ENCODE assay signal across 22 cellular contexts in the genomic region with DNA sequence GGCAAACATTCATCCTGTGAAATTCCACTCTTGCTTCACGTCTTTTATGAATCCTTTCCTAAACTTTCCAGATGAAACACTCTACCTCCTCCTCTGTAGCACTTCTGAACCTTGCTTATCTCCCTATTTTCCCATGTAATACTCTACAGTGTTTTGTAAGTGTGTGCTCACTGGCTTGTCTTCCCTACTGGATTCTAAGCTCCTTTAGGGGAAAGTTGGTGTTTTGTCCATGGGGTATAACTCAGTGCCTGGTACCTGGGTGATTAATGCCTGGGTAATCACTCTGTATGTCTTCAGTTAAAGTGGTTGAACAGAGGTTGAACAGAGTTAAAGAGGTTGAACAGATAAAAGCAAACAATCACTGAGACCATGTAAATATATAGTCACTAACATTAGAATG. TPM values are rescaled to one million over a fixed set of nuclear protein-coding genes. Genes with fewer than 3 reads are reported as not detected.
DNase-seq lines count a peak whose midpoint lies in the region; ATAC-seq, FAIRE-seq and TF ChIP-seq lines count a peak whose summit lies in the region.
"Had no signal": no experiment of that assay in that cellular context is flagged by ENCODE, and none has a peak within 500 bp of the region (broad histone marks: within the 10 kb centered on the region; RNA-seq: fewer than 3 reads in every experiment).

No MANE protein-coding gene starts in this region.

- peaks cover 5% of the 10 kb centered on the region for H3K79me2 ChIP-seq in hepatocyte

- H3K36me3 ChIP-seq in cardiac muscle cell (no peaks in the 10 kb centered on the region), hepatocyte (replicated peaks; ENCODE audit: insufficient read depth, low read depth) (no peaks in the 10 kb centered on the region), tibial artery (no peaks in the 10 kb centered on the region)

- peaks cover 4% of the 10 kb centered on the region for H4K20me1 ChIP-seq in hepatocyte (ENCODE audit: insufficient read depth, poor library complexity, severe bottlenecking)

- H3K36me3 Mint-ChIP-seq in T-helper 17 cell (ENCODE audit: low read depth) = peaks cover 3% of the 10 kb centered on the region

- H3K27ac ChIP-seq in cardiac muscle cell = peak overlapping the region; percentile 24
- H3K27ac ChIP-seq in hepatocyte = peak overlapping the region; percentile 3
- peak overlapping the region; percentile 77 to 78 for H3K27ac ChIP-seq in tibial artery

- H3K27me3 Mint-ChIP-seq in T-helper 17 cell = no peaks in the 10 kb centered on the region

- WGBS in hepatocyte (ENCODE audit: low lambda C conversion rate, missing lambda C conversion rate) = 57% methylated on average over 1 of the region's 1 CpG

- TF ChIP-seq CTCF in cardiac muscle cell (IDR thresholded peaks at IDR 0.05; ENCODE audit: low read depth, low read length) (no peak), hepatocyte (IDR thresholded peaks at IDR 0.05; ENCODE audit: poor library complexity) (no peak), tibial artery (IDR thresholded peaks at IDR 0.05) (no peak)

- H3K27me3 ChIP-seq in cardiac muscle cell (no peaks in the 10 kb centered on the region), hepatocyte (no peaks in the 10 kb centered on the region), tibial artery (no peaks in the 10 kb centered on the region)

- DNase-seq in cardiac muscle cell (ENCODE audit: low read depth in 1 of 2, low spot score in 1 of 2) (no peak), cardiac septum (ENCODE audit: low spot score) (no peak), T-helper 17 cell (no peak), hepatocyte (ENCODE audit: low spot score) (no peak), tibial artery (no peak), anterior cingulate cortex (lab: John Stamatoyannopoulos, UW) (no peak), HTR-8/SVneo (ENCODE audit: insufficient read length, low spot score) (no peak)
- DNase-seq: AML-193, DMS53, GDM1, GOT3, HCEC 1CT, IMR-90, NCI-H1694, NCI-H2081, NCI-H2171, NCI-H524 treated with DMSO at 0.1 percent for 48 hours, OCI-M1 had no signal

- peak overlapping the region; percentile 69 for H3K27ac Mint-ChIP-seq in T-helper 17 cell

- H3K9me2 ChIP-seq in hepatocyte (replicated peaks; ENCODE audit: insufficient read depth) = no peaks in the 10 kb centered on the region

- H3K4me1 Mint-ChIP-seq in T-helper 17 cell = peaks cover 22% of the 10 kb centered on the region

- no peak overlapping the region for H3K4me2 ChIP-seq in hepatocyte

- no peak for ATAC-seq in T-helper 17 cell
- ATAC-seq: Right ventricle myocardium inferior had no signal

- intact Hi-C loops in cardiac septum (cut with DNase I) = loop anchor here (5.0 to 10.0 kb wide), 2 partner anchors 80 to 217 kb away; a partner anchor contains a TSS
- intact Hi-C loops in tibial artery (cut with DNase I; ENCODE audit: low total_unique reads) = no loop called here

- no peaks in the 10 kb centered on the region for H3K9me3 ChIP-seq in cardiac muscle cell (ENCODE audit: low read depth)
- no peaks in the 10 kb centered on the region for H3K9me3 ChIP-seq in T-helper 17 cell (ENCODE audit: control insufficient read depth, low read length, poor library complexity, severe bottlenecking)
- no peaks in the 10 kb centered on the region for H3K9me3 ChIP-seq in hepatocyte (ENCODE audit: low read depth)
- no peaks in the 10 kb centered on the region for H3K9me3 ChIP-seq in tibial artery

- no peak overlapping the region for H2AFZ ChIP-seq in hepatocyte

- no peak overlapping the region for H3K4me3 Mint-ChIP-seq in T-helper 17 cell
- H3K4me3 Mint-ChIP-seq: CD14-positive monocyte had no signal

- FAIRE-seq in HTR-8/SVneo (lab: Jason Lieb, UNC) = no peak
- FAIRE-seq: D721Med, GM18507 had no signal

- no peak overlapping the region for H3K4me3 ChIP-seq in cardiac muscle cell
- H3K4me3 ChIP-seq in hepatocyte = no peak overlapping the region
- H3K4me3 ChIP-seq in tibial artery = no peak overlapping the region

- H3K4me1 ChIP-seq in cardiac muscle cell (ENCODE audit: low read depth) (peaks cover 12% of the 10 kb centered on the region), hepatocyte (ENCODE audit: insufficient read depth) (peaks cover 11% of the 10 kb centered on the region), tibial artery (peaks cover 0 to 49% (median 34%) of the 10 kb centered on the region in 4 donors)

RNA-seq across cellular contexts. Expression of a gene that starts 3.8 kb away (rescaled TPM):
- total RNA-seq in cardiac muscle cell (31.3 and 33.1 TPM in 2 replicates), cardiac septum (63.2 TPM), T-helper 17 cell (100 to 1,000 TPM; 191 to 201 TPM), hepatocyte (23.2 and 30.1 TPM in 2 replicates)
- polyA plus RNA-seq in cardiac muscle cell (30.0 and 57.4 TPM in 2 replicates), hepatocyte (20.8 and 21.4 TPM in 2 replicates)

RNA-seq across cellular contexts. Expression of a gene that starts 20.7 kb away (rescaled TPM):
- total RNA-seq in cardiac muscle cell = 19.2 and 30.9 TPM in 2 replicates
- polyA plus RNA-seq in cardiac muscle cell = 21.8 and 25.5 TPM in 2 replicates
- 5.8 TPM for total RNA-seq in cardiac septum
- total RNA-seq in T-helper 17 cell = 10 to 100 TPM; 58.9 to 68.6 TPM
- 14.9 and 18.7 TPM in 2 replicates for total RNA-seq in hepatocyte
- 27.9 and 29.1 TPM in 2 replicates for polyA plus RNA-seq in hepatocyte

Comparison
In these comparisons a context has a peak if more than half of its experiments do, and no peak if none do; other contexts are left out.
1. H3K27ac ChIP-seq: peak in every context shown above with its lines; median percentile 78 in tibial artery; 24 in cardiac muscle cell; 3 in hepatocyte.